9 cellular contexts compared by ENCODE assay signal in the genomic region with DNA sequence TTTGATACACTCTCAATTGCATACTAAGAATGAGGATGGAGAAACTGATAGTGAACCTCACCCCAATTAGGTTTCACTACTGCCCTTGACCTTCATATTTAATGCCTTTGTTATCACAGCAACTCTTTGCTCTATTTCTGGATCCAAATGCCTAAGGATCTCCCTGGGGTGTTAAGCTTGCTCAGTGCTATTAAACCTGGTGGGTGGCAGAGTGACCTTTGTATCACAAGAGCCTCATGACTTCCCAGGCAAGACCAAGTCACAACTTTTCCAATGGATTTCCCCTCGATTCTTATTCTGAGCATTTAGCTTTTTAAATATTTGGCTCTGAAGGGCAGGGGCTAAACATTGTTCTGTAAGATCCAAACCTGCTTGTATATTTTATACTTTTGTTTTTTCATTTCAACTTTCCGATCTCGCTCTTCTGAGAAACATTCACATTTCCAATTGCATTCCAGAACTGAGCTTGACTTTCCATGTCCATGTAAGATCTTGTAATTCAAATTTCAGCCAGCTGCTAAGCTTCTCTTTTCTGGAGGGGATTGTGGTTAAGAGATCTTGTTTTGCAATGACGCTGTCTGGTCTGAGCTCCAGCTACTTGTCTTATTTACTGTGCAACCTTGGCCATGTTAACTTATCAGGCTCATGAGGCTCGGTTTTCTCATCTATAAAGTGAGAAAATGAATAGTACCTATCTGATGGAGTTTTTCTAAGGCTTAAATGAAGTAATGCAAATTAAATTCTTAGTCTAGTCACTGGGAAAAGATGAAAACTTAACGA. TPM values are rescaled to one million over a fixed set of nuclear protein-coding genes. Genes with fewer than 3 reads are reported as not detected.
DNase-seq lines count a peak whose midpoint lies in the region; ATAC-seq, FAIRE-seq and TF ChIP-seq lines count a peak whose summit lies in the region.
"Had no signal": no experiment of that assay in that cellular context is flagged by ENCODE, and none has a peak within 500 bp of the region (broad histone marks: within the 10 kb centered on the region; RNA-seq: fewer than 3 reads in every experiment).

No MANE protein-coding gene starts in this region.

- no peak for TF ChIP-seq EP300 in GM12878 (IDR thresholded peaks at IDR 0.05; ENCODE audit: borderline replicate concordance in 1 of 2, control insufficient read depth in 1 of 2, low read depth in 2 of 2, low read length in 2 of 2)

- peaks cover 6% of the 10 kb centered on the region for H3K27me3 Mint-ChIP-seq in T-helper 17 cell

- no peak for TF ChIP-seq CTCF in GM12878 (IDR thresholded peaks at IDR 0.05 in 2 of 3, conservative IDR thresholded peaks at IDR 0.05 in 1 of 3; ENCODE audit: control insufficient read depth in 2 of 3, extremely low read depth in 1 of 3, insufficient read depth in 1 of 3, low read depth in 3 of 3, low read length in 3 of 3)
- no peak for TF ChIP-seq CTCF in gastrocnemius medialis (IDR thresholded peaks at IDR 0.05 in 4 of 5, conservative IDR thresholded peaks at IDR 0.05 in 1 of 5)
- no peak for TF ChIP-seq CTCF in foreskin keratinocyte (conservative IDR thresholded peaks at IDR 0.05)

- no peak overlapping the region for H3K27ac Mint-ChIP-seq in T-helper 17 cell

- no peak overlapping the region for H3K27ac ChIP-seq in GM12878 (ENCODE audit: control insufficient read depth, insufficient read depth)
- no peak overlapping the region for H3K27ac ChIP-seq in gastrocnemius medialis
- no peak overlapping the region for H3K27ac ChIP-seq in foreskin keratinocyte

- peaks cover 20% of the 10 kb centered on the region for H3K4me1 ChIP-seq in GM12878 (ENCODE audit: control insufficient read depth, insufficient read depth, low read length)
- no peaks in the 10 kb centered on the region for H3K4me1 ChIP-seq in gastrocnemius medialis
- H3K4me1 ChIP-seq in foreskin keratinocyte = peaks cover 6% of the 10 kb centered on the region

- under 1% methylated on average over 6 of the region's 6 CpGs for WGBS in GM12878 (ENCODE audit: insufficient coverage, insufficient replicate concordance, low lambda C conversion rate, missing lambda C conversion rate)

- H4K20me1 ChIP-seq in GM12878 (ENCODE audit: control insufficient read depth, insufficient read depth) = no peaks in the 10 kb centered on the region

- TF ChIP-seq RAD21 in GM12878 (IDR thresholded peaks at IDR 0.05; ENCODE audit: insufficient read depth, low read depth, low read length) = no peak

- in situ Hi-C loops in GM12878 (cut with MboI) (no loop called here), gastrocnemius medialis (cut with MboI; ENCODE audit: low sequenced_read_pairs in 4 of 4) (no loop called here)

- H3K9me3 ChIP-seq in GM12878 (replicated peaks; ENCODE audit: control insufficient read depth, insufficient read depth, low read length) (no peaks in the 10 kb centered on the region; the same call in 2 of the 3 replicates), gastrocnemius medialis (no peaks in the 10 kb centered on the region), T-helper 17 cell (ENCODE audit: control insufficient read depth, low read length, poor library complexity, severe bottlenecking) (no peaks in the 10 kb centered on the region)

- ATAC-seq in GM18909 (IDR thresholded peaks at IDR 0.05; ENCODE audit: poor library complexity, unreplicated experiment) = peak; percentile 66
- ATAC-seq in HG03139 (IDR thresholded peaks at IDR 0.05; ENCODE audit: unreplicated experiment) = peak; percentile 60
- peak; percentile 62 for ATAC-seq in GM12878
- peak; percentile 73 for ATAC-seq in gastrocnemius medialis
- ATAC-seq in T-helper 17 cell = no peak
- ATAC-seq in foreskin keratinocyte = no peak

- no peaks in the 10 kb centered on the region for H3K79me2 ChIP-seq in GM12878 (ENCODE audit: control insufficient read depth, insufficient read depth, low read length)

- no peak for FAIRE-seq in GM12878 (lab: Jason Lieb, UNC)

- DNase-seq in GM12878 (ENCODE audit: low read depth, low spot score) = no peak
- DNase-seq in gastrocnemius medialis = no peak
- no peak for DNase-seq in stimulated activated CD4-positive, alpha-beta T cell treated with anti-CD3 and anti-CD28 coated beads, Interleukin-12 subunit alpha, Interleukin-12 subunit beta, amount 100 ng/mL, for 4 hours
- DNase-seq in GDM1 (lab: John Stamatoyannopoulos, UW) = no peak
- no peak for DNase-seq in T-helper 17 cell
- DNase-seq in foreskin keratinocyte = no peak

- CTCF ChIA-PET in GM12878 (lab: Yijun Ruan, JAX) = no interaction called here

- peak overlapping the region; percentile 10 for H3K4me2 ChIP-seq in GM12878 (ENCODE audit: control insufficient read depth, insufficient read depth)

- H3K4me3 Mint-ChIP-seq in T-helper 17 cell = no peak overlapping the region

- no peaks in the 10 kb centered on the region for H3K36me3 Mint-ChIP-seq in T-helper 17 cell (ENCODE audit: low read depth)

- SMC1A ChIA-PET in GM12878 (lab: Charles Lee; ENCODE audit: uncharacterized antibody, unreplicated experiment) = no interaction called here

- TF ChIP-seq POLR2A in GM12878 (IDR thresholded peaks at IDR 0.05; ENCODE audit: low read depth, low read length) = no peak
- no peak for TF ChIP-seq POLR2A in gastrocnemius medialis (IDR thresholded peaks at IDR 0.05)

- intact Hi-C loops in GM12878 (cut with micrococcal nuclease; ENCODE audit: unreplicated experiment) (no loop called here), gastrocnemius medialis (cut with DNase I; ENCODE audit: low total_unique reads) (no loop called here)

- peaks cover 6% of the 10 kb centered on the region for H3K4me1 Mint-ChIP-seq in T-helper 17 cell

- H2AFZ ChIP-seq in GM12878 (ENCODE audit: control insufficient read depth, low read depth, low read length) = no peak overlapping the region

- RAD21 ChIA-PET in GM12878 (lab: Charles Lee; ENCODE audit: unreplicated experiment) = no interaction called here

- H3K9ac ChIP-seq in GM12878 (ENCODE audit: control insufficient read depth, insufficient read depth, low read length) = no peak overlapping the region

- POLR2A ChIA-PET in GM12878 (lab: Charles Lee) = no interaction called here

- BruUV-seq in GM12878 (replicated peaks; lab: Mats Ljungman, UMichigan) = no TSS peak

- H3K27me3 ChIP-seq in GM12878 (replicated peaks in 1 of 2; ENCODE audit: control insufficient read depth in 2 of 2, insufficient read depth in 2 of 2, low read length in 1 of 2) = peaks cover 0 to 5% of the 10 kb centered on the region in 2 experiments; a peak in 1 of 4 replicates
- no peaks in the 10 kb centered on the region for H3K27me3 ChIP-seq in gastrocnemius medialis
- H3K27me3 ChIP-seq in foreskin keratinocyte = no peaks in the 10 kb centered on the region

- H3K4me3 ChIP-seq in GM12878 = no peak overlapping the region
- H3K4me3 ChIP-seq in gastrocnemius medialis = no peak overlapping the region

- no peaks in the 10 kb centered on the region for H3K36me3 ChIP-seq in GM12878 (ENCODE audit: control insufficient read depth in 2 of 2, insufficient read depth in 2 of 2, low read length in 1 of 2)
- H3K36me3 ChIP-seq in gastrocnemius medialis = no peaks in the 10 kb centered on the region

TF ChIP-seq in GM12878, 131 proteins besides CTCF, POLR2A, EP300 and RAD21:
- TF ChIP-seq, protein P1, sequence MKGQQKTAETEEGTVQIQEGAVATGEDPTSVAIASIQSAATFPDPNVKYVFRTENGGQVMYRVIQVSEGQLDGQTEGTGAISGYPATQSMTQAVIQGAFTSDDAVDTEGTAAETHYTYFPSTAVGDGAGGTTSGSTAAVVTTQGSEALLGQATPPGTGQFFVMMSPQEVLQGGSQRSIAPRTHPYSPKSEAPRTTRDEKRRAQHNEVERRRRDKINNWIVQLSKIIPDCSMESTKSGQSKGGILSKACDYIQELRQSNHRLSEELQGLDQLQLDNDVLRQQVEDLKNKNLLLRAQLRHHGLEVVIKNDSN (IDR thresholded peaks at IDR 0.05; ENCODE audit: borderline replicate concordance, extremely low read length, insufficient read depth, low read depth, low read length) = no peak
- TF ChIP-seq RUNX3 (IDR thresholded peaks at IDR 0.05; ENCODE audit: low read length) = peak; percentile 82

RNA-seq across cellular contexts. Expression of gene EHF, which starts 6.4 kb away (rescaled TPM):
- not detected in 2 replicates for total RNA-seq in GM12878 (2013; cell fraction: nucleolus; rRNA removed)
- total RNA-seq in GM12878 (2014; rRNA removed) = not detected in 2 replicates
- total RNA-seq in GM12878 (2014; rRNA removed; fragmentation: Illumina TruSeq; extraction: Trizol) = 0.04 TPM in 1 of 2 replicates, not detected in the other
- 0.16 and 0.33 TPM in 2 replicates for total RNA-seq in GM12878 (2021)
- polyA plus RNA-seq in GM12878 (2011; ENCODE audit: low read depth) = not detected
- 0.03 TPM in 1 of 2 replicates, not detected in the other for polyA plus RNA-seq in GM12878 (2011; rRNA removed)
- polyA plus RNA-seq in GM12878 (2011; cell fraction: cytosol; rRNA removed) = not detected in 2 replicates
- not detected in 2 replicates for polyA plus RNA-seq in GM12878 (2011; cell fraction: nucleus; rRNA removed)
- polyA plus RNA-seq in GM12878 (2012) = not detected in 2 replicates
- 0.19 TPM in 1 of 2 replicates, not detected in the other for polyA plus RNA-seq in GM12878 (2014; fragmentation: Illumina TruSeq; extraction: Trizol)
- polyA plus RNA-seq in GM12878 (2014; fragmentation: Nextera tagmentation; extraction: Ambion mirVana) = not detected
- polyA plus RNA-seq in GM12878 (2014; rRNA removed) = 0.04 and 0.38 TPM in 2 replicates
- under 1 TPM in 1 of 2 experiments, not detected in 1; 0.08 TPM for polyA plus RNA-seq in GM12878 (2016; fragmentation: Nextera tagmentation; extraction: Ambion mirVana)
- not detected in 2 replicates for polyA minus RNA-seq in GM12878 (2011; rRNA and poly(A)+ RNA removed)
- not detected in 2 replicates for polyA minus RNA-seq in GM12878 (2011; cell fraction: cytosol; rRNA and poly(A)+ RNA removed)
- not detected in 2 replicates for polyA minus RNA-seq in GM12878 (2011; cell fraction: nucleus; rRNA and poly(A)+ RNA removed)
- total RNA-seq in gastrocnemius medialis = under 1 TPM in 2 of 4 donors, not detected in 2; 0.09 to 0.85 TPM
- total RNA-seq in T-helper 17 cell = under 1 TPM; 0.34 to 0.65 TPM
- total RNA-seq in foreskin keratinocyte = 97.2 and 109 TPM in 2 replicates
- polyA plus RNA-seq in foreskin keratinocyte = 9.0 and 11.2 TPM in 2 replicates
- total RNA-seq: posterior vena cava had no signal

Comparison
In these comparisons a context has a peak if more than half of its experiments do, and no peak if none do; other contexts are left out.
1. ATAC-seq: peak in GM18909 (single experiment), HG03139 (single experiment), GM12878 (single experiment) and gastrocnemius medialis (2 of 2); none in T-helper 17 cell (single experiment) and foreskin keratinocyte (single experiment).
2. RNA of gene EHF, which starts 6.4 kb away (total RNA-seq): 97.2 to 109 TPM in foreskin keratinocyte; 0.34 to 0.65 TPM in T-helper 17 cell, 0.09 to 0.85 TPM in gastrocnemius medialis and 0.04 to 0.33 TPM in GM12878; every median in the first group is over 10 times any median in the second.